ENCODE assay signal across 10 cellular contexts in the genomic region with DNA sequence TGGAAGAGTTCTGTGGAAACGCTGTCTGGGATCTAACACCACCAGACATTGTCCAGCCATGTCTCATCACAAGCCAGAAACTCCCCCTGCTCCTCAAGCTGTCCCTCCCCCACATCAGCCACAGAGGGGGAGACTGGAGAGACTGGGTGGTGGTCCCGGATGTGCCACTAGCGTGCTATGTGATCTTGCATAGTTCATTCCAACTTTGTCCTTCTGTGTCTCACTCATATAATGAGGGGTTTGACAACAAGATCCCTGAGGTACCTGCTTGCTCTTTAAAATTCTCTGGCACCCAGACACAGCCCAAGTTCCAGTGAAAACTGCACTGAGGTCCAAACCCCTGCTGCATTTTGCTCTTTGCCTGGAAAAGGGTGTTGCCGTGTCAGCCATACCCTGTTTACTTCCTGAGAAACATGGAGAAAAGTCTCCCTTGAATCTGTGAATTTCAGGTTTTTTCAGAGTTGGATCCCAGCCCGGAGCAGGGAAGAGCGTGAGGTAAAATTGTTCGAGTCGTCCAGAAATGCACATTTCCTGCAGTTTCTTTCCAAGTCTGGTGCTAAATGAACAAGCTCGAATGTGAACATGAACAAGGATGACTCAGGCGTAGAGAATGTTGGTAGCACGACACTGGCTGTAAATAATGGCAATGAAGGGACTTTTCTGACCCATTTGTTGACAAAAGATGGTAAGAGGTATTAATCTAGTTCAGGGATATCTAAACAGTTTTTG.
A peak's percentile ranks its signal among the peaks of the same experiment; 100 is the strongest.
DNase-seq lines count a peak whose midpoint lies in the region; ATAC-seq and TF ChIP-seq lines count a peak whose summit lies in the region.
"Had no signal": no experiment of that assay in that cellular context is flagged by ENCODE, and none has a peak within 500 bp of the region (broad histone marks: within the 10 kb centered on the region; RNA-seq: fewer than 3 reads in every experiment).

No MANE protein-coding gene starts in this region.

- peak overlapping the region; percentile 60 for H3K27ac ChIP-seq in epithelial cell of prostate

- DNase-seq in ACHN: peak; percentile 70
- DNase-seq in NCI-H2196 (lab: John Stamatoyannopoulos, UW; ENCODE audit: unreplicated experiment): peak; percentile 4
- DNase-seq in epithelial cell of prostate (ENCODE audit: low read depth, low spot score): no peak
- no peak for DNase-seq in nephron progenitor cell
- no peak for DNase-seq in cortex of kidney (lab: John Stamatoyannopoulos, UW)
- DNase-seq in NCI-H1105 treated with DMSO at 0.1 percent for 48 hours (lab: John Stamatoyannopoulos, UW): no peak
- DNase-seq: DND-41, foreskin melanocyte had no signal

- no peaks in the 10 kb centered on the region for H3K36me3 Mint-ChIP-seq in nephron progenitor cell (ENCODE audit: low read depth)

- peak overlapping the region; percentile 95 for H3K27ac Mint-ChIP-seq in nephron progenitor cell

- in situ Hi-C loops in ACHN (cut with HindIII; ENCODE audit: low pct_ligation_motif_present, low pct_unique_long_range_greater_than_20kb, low sequenced_read_pairs): no loop called here

- no peaks in the 10 kb centered on the region for H3K27me3 Mint-ChIP-seq in nephron progenitor cell (ENCODE audit: low read depth, poor library complexity)

- peaks cover 76% of the 10 kb centered on the region for H3K4me1 Mint-ChIP-seq in nephron progenitor cell

- peak overlapping the region; percentile 36 for H3K4me3 Mint-ChIP-seq in nephron progenitor cell

- ATAC-seq in GM19324 (IDR thresholded peaks at IDR 0.05; ENCODE audit: low FRiP score, unreplicated experiment): no peak
- no peak for ATAC-seq in HG02852 (IDR thresholded peaks at IDR 0.05; ENCODE audit: unreplicated experiment)

- H3K9me3 Mint-ChIP-seq in nephron progenitor cell: no peaks in the 10 kb centered on the region

- no peak for TF ChIP-seq CTCF in nephron progenitor cell (IDR thresholded peaks at IDR 0.05)

Comparison
In these comparisons a context has a peak if more than half of its experiments do, and no peak if none do; other contexts are left out.
1. DNase-seq: peak in ACHN (single experiment) and NCI-H2196 (single experiment); none in epithelial cell of prostate (single experiment), nephron progenitor cell (single experiment), cortex of kidney (single experiment) and NCI-H1105 treated with DMSO at 0.1 percent for 48 hours (single experiment).